Comparison of ENCODE assay signal across 17 cellular contexts in the genomic region with DNA sequence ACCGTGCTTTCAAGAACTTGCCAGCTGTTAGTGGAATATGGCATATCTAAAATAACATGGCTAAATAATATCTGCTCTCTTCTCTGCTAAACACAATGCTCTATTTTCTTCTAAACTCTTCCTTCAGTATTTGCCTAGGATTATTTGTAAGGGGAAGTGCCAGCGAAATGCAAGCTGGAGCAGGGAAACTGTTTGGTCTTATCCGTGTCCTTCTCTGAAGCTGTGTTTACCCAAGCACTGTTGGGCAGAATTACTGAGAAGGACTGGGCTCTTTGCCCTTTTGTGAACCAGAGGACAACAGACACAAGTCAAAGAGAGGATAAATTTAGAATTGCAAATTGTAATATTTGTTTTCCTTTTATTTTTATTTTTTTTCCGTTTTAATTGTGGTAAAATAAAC. TPM values are rescaled to one million over a fixed set of nuclear protein-coding genes. Genes with fewer than 3 reads are reported as not detected.
DNase-seq lines count a peak whose midpoint lies in the region; ATAC-seq lines count a peak whose summit lies in the region.
"Had no signal": no experiment of that assay in that cellular context is flagged by ENCODE, and none has a peak within 500 bp of the region (broad histone marks: within the 10 kb centered on the region; RNA-seq: fewer than 3 reads in every experiment).

No MANE protein-coding gene starts in this region.

- peak overlapping the region; percentile 10 to 16 for H3K4me3 ChIP-seq in stomach smooth muscle (ENCODE audit: low read length in 2 of 2)
- H3K4me3 ChIP-seq in trophoblast cell (ENCODE audit: low read depth, low read length): no peak overlapping the region
- H3K4me3 ChIP-seq: A549; BLaER1 treated with 17β-estradiol and CSF1 and Interleukin-3, amounts not matched to agents 10 nM and 100 nM; suprapubic skin had no signal

- H3K9ac ChIP-seq in stomach smooth muscle (ENCODE audit: low read length in 2 of 2): peak overlapping the region in 1 of 2 donors; percentile 30
- H3K9ac ChIP-seq in trophoblast cell (ENCODE audit: low read length): no peak overlapping the region
- H3K9ac ChIP-seq: BLaER1 treated with 17β-estradiol and CSF1 and Interleukin-3, amounts not matched to agents 10 nM and 100 nM had no signal

- H2BK12ac ChIP-seq in trophoblast cell (ENCODE audit: low read length): no peak overlapping the region

- H3K79me1 ChIP-seq in trophoblast cell (ENCODE audit: low read length): no peaks in the 10 kb centered on the region

- H3K36me3 ChIP-seq in stomach smooth muscle (ENCODE audit: control insufficient read depth in 2 of 2, insufficient read depth in 2 of 2, low read length in 2 of 2) (no peaks in the 10 kb centered on the region), trophoblast cell (ENCODE audit: control insufficient read depth in 1 of 2, insufficient read depth in 2 of 2, low read length in 2 of 2) (no peaks in the 10 kb centered on the region)
- H3K36me3 ChIP-seq: BLaER1 treated with 17β-estradiol and CSF1 and Interleukin-3, amounts not matched to agents 10 nM and 100 nM; suprapubic skin had no signal

- H2BK120ac ChIP-seq in trophoblast cell (ENCODE audit: insufficient read depth, low read length, poor library complexity): no peak overlapping the region

- no peak overlapping the region for H3K4me2 ChIP-seq in trophoblast cell (ENCODE audit: low read length)
- H3K4me2 ChIP-seq: A549; BLaER1 treated with 17β-estradiol and CSF1 and Interleukin-3, amounts not matched to agents 10 nM and 100 nM had no signal

- H4K91ac ChIP-seq in trophoblast cell (ENCODE audit: low read depth, low read length): no peak overlapping the region

- H4K8ac ChIP-seq in trophoblast cell (ENCODE audit: low read depth, low read length): no peak overlapping the region

- H3K23ac ChIP-seq in trophoblast cell (ENCODE audit: low read length): no peak overlapping the region

- WGBS in trophoblast cell (ENCODE audit: extremely low coverage, insufficient coverage, insufficient read length): no CpG with 5 or more reads among the region's 4 CpGs

- H3K14ac ChIP-seq in trophoblast cell (ENCODE audit: low read length): no peak overlapping the region

- no peak overlapping the region for H3K4ac ChIP-seq in trophoblast cell (ENCODE audit: low read depth, low read length)

- peak; percentile 24 for DNase-seq in NCI-H2227 treated with DMSO at 0.1 percent for 48 hours (lab: John Stamatoyannopoulos, UW)
- no peak for DNase-seq in NCI-H2227 (lab: John Stamatoyannopoulos, UW; ENCODE audit: unreplicated experiment)
- DNase-seq in NCI-H446 treated with DMSO at 0.1 percent for 48 hours (lab: John Stamatoyannopoulos, UW): peak; percentile 43
- DNase-seq in left lobe of liver (ENCODE audit: low spot score): no peak
- no peak for DNase-seq in trophoblast cell
- DNase-seq in germinal center (ENCODE audit: low spot score): no peak
- DNase-seq: activated CD4-positive, alpha-beta T cell treated with anti-CD3 and anti-CD28 coated beads for 4 hours; NCI-H1048; occipital lobe; stimulated activated CD4-positive, alpha-beta T cell treated with anti-CD3 and anti-CD28 coated beads, Interleukin-4, amount 100 ng/mL, for 24 hours had no signal

- H3K9me3 ChIP-seq in stomach smooth muscle (ENCODE audit: control insufficient read depth in 2 of 2, low read length in 2 of 2) (no peaks in the 10 kb centered on the region), trophoblast cell (ENCODE audit: insufficient read depth, low read depth, low read length) (no peaks in the 10 kb centered on the region)
- H3K9me3 ChIP-seq: A549; BLaER1 treated with 17β-estradiol and CSF1 and Interleukin-3, amounts not matched to agents 10 nM and 100 nM; suprapubic skin had no signal

- H2BK5ac ChIP-seq in trophoblast cell (ENCODE audit: low read depth, low read length, poor library complexity): no peak overlapping the region

- H3K27ac ChIP-seq in stomach smooth muscle (ENCODE audit: low read length): no peak overlapping the region
- no peak overlapping the region for H3K27ac ChIP-seq in trophoblast cell (ENCODE audit: low read depth, low read length)
- H3K27ac ChIP-seq: A549; BLaER1 treated with 17β-estradiol and CSF1 and Interleukin-3, amounts not matched to agents 10 nM and 100 nM; suprapubic skin had no signal

- H2AK5ac ChIP-seq in trophoblast cell (ENCODE audit: low read length): no peak overlapping the region

- H3K4me1 ChIP-seq in stomach smooth muscle (ENCODE audit: control insufficient read depth, insufficient read depth, low read length) (peaks cover 18% of the 10 kb centered on the region), trophoblast cell (ENCODE audit: control insufficient read depth in 1 of 2, insufficient read depth in 2 of 2, low read length in 2 of 2) (peaks cover 0 to 4% of the 10 kb centered on the region in 2 experiments)
- H3K4me1 ChIP-seq: A549; BLaER1 treated with 17β-estradiol and CSF1 and Interleukin-3, amounts not matched to agents 10 nM and 100 nM had no signal

- H4K12ac ChIP-seq in trophoblast cell (ENCODE audit: low read depth, low read length): no peak overlapping the region

- H3K18ac ChIP-seq in trophoblast cell (ENCODE audit: low read length): no peak overlapping the region

- H2AFZ ChIP-seq in trophoblast cell (ENCODE audit: insufficient read depth, low read length, poor library complexity): no peak overlapping the region

- ATAC-seq in left lobe of liver (peak; percentile 99), HG03139 (IDR thresholded peaks at IDR 0.05; ENCODE audit: unreplicated experiment) (no peak)
- ATAC-seq: A549 had no signal

- H3K27me3 ChIP-seq in stomach smooth muscle (ENCODE audit: control insufficient read depth in 1 of 2, insufficient read depth in 2 of 2, low read length in 2 of 2) (no peaks in the 10 kb centered on the region), trophoblast cell (ENCODE audit: insufficient read depth, low read length) (no peaks in the 10 kb centered on the region)
- H3K27me3 ChIP-seq: BLaER1 treated with 17β-estradiol and CSF1 and Interleukin-3, amounts not matched to agents 10 nM and 100 nM; suprapubic skin had no signal

- H3K79me2 ChIP-seq in trophoblast cell (ENCODE audit: control insufficient read depth, insufficient read depth, low read length, poor library complexity): no peaks in the 10 kb centered on the region

RNA-seq across cellular contexts. Expression of a gene that starts 23.6 kb away (rescaled TPM):
- 0.38 TPM for total RNA-seq in left lobe of liver
- 0.04 and 0.11 TPM in 2 replicates for polyA plus RNA-seq in trophoblast cell (2013)
- total RNA-seq: occipital lobe, RPMI7951, skeletal muscle tissue had no signal

Comparison
In these comparisons a context has a peak if more than half of its experiments do, and no peak if none do; other contexts are left out.
1. DNase-seq: peak in NCI-H2227 treated with DMSO at 0.1 percent for 48 hours (single experiment) and NCI-H446 treated with DMSO at 0.1 percent for 48 hours (single experiment); none in NCI-H2227 (single experiment), left lobe of liver (single experiment), trophoblast cell (0 of 2) and germinal center (single experiment).